ENCODE assay signal across 14 cellular contexts in genomic region chr2:234298916-234299315, GRCh38.
"Had no signal": no experiment of that assay in that cellular context is flagged by ENCODE, and none has a peak within 500 bp of the region (broad histone marks: within the 10 kb centered on the region; RNA-seq: fewer than 3 reads in every experiment).

No MANE protein-coding gene starts in this region.

- H3K9me3 Mint-ChIP-seq: nephron had no signal

- H3K4me1 ChIP-seq: colonic mucosa, psoas muscle, upper lobe of right lung had no signal

- H3K4me3 Mint-ChIP-seq: nephron had no signal

- H3K27ac Mint-ChIP-seq: nephron had no signal

- H3K27ac ChIP-seq: colonic mucosa, psoas muscle, upper lobe of right lung had no signal

- H3K9me3 ChIP-seq: colonic mucosa, psoas muscle, SK-N-SH, upper lobe of right lung had no signal

- H3K36me3 ChIP-seq: colonic mucosa, upper lobe of right lung had no signal

- H3K4me3 ChIP-seq: colonic mucosa, psoas muscle, upper lobe of right lung had no signal

- DNase-seq: activated CD4-positive, alpha-beta T cell treated with anti-CD3 and anti-CD28 coated beads, Interleukin-2, amount 50 U/mL, for 48 hours; activated CD8-positive, alpha-beta memory T cell treated with anti-CD3 and anti-CD28 coated beads, Interleukin-2, amount 50 U/mL, for 48 hours; activated effector memory CD4-positive, alpha-beta T cell treated with Interleukin-2 at 50 U/mL for 16 hours; colonic mucosa; effector CD4-positive, alpha-beta T cell; foreskin melanocyte; psoas muscle; SK-N-SH; stimulated activated CD4-positive, alpha-beta T cell treated with anti-CD3 and anti-CD28 coated beads, Interleukin-2, amount 100 ng/mL, for 24 hours; stimulated activated naive CD4-positive, alpha-beta T cell treated with Interleukin-2 at 50 U/mL for 16 hours; upper lobe of right lung had no signal

- H3K27me3 ChIP-seq: colonic mucosa, upper lobe of right lung had no signal

- ATAC-seq: activated CD4-positive, CD25-positive, alpha-beta regulatory T cell treated with anti-CD3 and anti-CD28 coated beads, Interleukin-2, amount 50 U/mL, for 24 hours; psoas muscle; sciatic nerve; upper lobe of right lung had no signal
